26 cellular contexts compared by ENCODE assay signal in genomic region chr21:19557046-19557445, GRCh38.
"Had no signal": no experiment of that assay in that cellular context is flagged by ENCODE, and none has a peak within 500 bp of the region (broad histone marks: within the 10 kb centered on the region; RNA-seq: fewer than 3 reads in every experiment).

No MANE protein-coding gene starts in this region.

- H3K27me3 ChIP-seq: adrenal gland, body of pancreas, breast epithelium, Peyer's patch had no signal

- H3K4me3 Mint-ChIP-seq: activated CD8-positive, alpha-beta T cell treated with anti-CD3 and anti-CD28 coated beads for 36 hours; activated naive CD4-positive, alpha-beta T cell treated with anti-CD3 and anti-CD28 coated beads for 36 hours; activated T-cell treated with anti-CD3 and anti-CD28 coated beads, Interleukin-2, amount 50 U/mL, for 24 hours had no signal

- H3K4me3 ChIP-seq: adrenal gland, body of pancreas, breast epithelium, Peyer's patch had no signal

- H3K36me3 Mint-ChIP-seq: activated naive CD4-positive, alpha-beta T cell treated with anti-CD3 and anti-CD28 coated beads, Interleukin-2, amount 50 U/mL, for 72 hours had no signal

- H3K27me3 Mint-ChIP-seq: activated CD8-positive, alpha-beta T cell treated with anti-CD3 and anti-CD28 coated beads for 36 hours; activated T-cell treated with anti-CD3 and anti-CD28 coated beads, Interleukin-2, amount 50 U/mL, for 24 hours had no signal

- H3K27ac Mint-ChIP-seq: activated CD8-positive, alpha-beta T cell treated with anti-CD3 and anti-CD28 coated beads for 36 hours; activated naive CD4-positive, alpha-beta T cell treated with anti-CD3 and anti-CD28 coated beads for 36 hours; activated naive CD4-positive, alpha-beta T cell treated with anti-CD3 and anti-CD28 coated beads, Interleukin-2, amount 50 U/mL, for 72 hours; activated T-cell treated with anti-CD3 and anti-CD28 coated beads, Interleukin-2, amount 50 U/mL, for 24 hours; activated T-helper 2 cell treated with anti-CD3 and anti-CD28 coated beads, Interferon-gamma antibody, Interleukin-2, Interleukin-4, amounts not matched to agents 10 μg/mL and 5 μg/mL and 100 μg/mL, durations not matched to agents 14 hours and 24 hours and 36 hours had no signal

- DNase-seq: activated CD4-positive, alpha-beta T cell treated with anti-CD3 and anti-CD28 coated beads for 1 hour; activated CD4-positive, alpha-beta T cell treated with anti-CD3 and anti-CD28 coated beads for 48 hours; activated CD4-positive, alpha-beta T cell treated with anti-CD3 and anti-CD28 coated beads, Interleukin-2, amount 50 U/mL, for 4 hours; activated CD4-positive, CD25-positive, alpha-beta regulatory T cell; activated CD8-positive, alpha-beta T cell treated with anti-CD3 and anti-CD28 coated beads for 36 hours; activated gamma-delta T cell; activated naive CD4-positive, alpha-beta T cell treated with anti-CD3 and anti-CD28 coated beads for 36 hours; activated T-cell treated with anti-CD3 and anti-CD28 coated beads, Interleukin-2, amount 50 U/mL, for 24 hours; adrenal gland; body of pancreas; cortex of kidney; NCI-H1105; NCI-H1417 treated with DMSO at 0.1 percent for 48 hours; NCI-H2029; NCI-H345; NCI-H526; NCI-H748 treated with DMSO at 0.1 percent for 48 hours; PC-3; Peyer's patch; SIG-M5; T1000; WERI-Rb-1 had no signal

- H3K36me3 ChIP-seq: adrenal gland, breast epithelium, Peyer's patch, WERI-Rb-1 had no signal

- H3K9me3 ChIP-seq: adrenal gland, body of pancreas, Peyer's patch had no signal

- H3K27ac ChIP-seq: adrenal gland, body of pancreas, breast epithelium, Peyer's patch, RWPE1, WERI-Rb-1 had no signal

- H3K4me1 ChIP-seq: adrenal gland, body of pancreas, breast epithelium, Peyer's patch had no signal
